1 cellular context compared by ENCODE assay signal in genomic region chr1:55474168-55474786, GRCh38.
TF ChIP-seq lines count a peak whose summit lies in the region.

No MANE protein-coding gene starts in this region.

TF ChIP-seq in K562, 482 proteins besides CTCF, POLR2A, EP300 and RAD21 (continued from another document):
- no peak for TF ChIP-seq POLR3G (IDR thresholded peaks at IDR 0.05; ENCODE audit: extremely low read depth, insufficient read length, insufficient replicate concordance)
- TF ChIP-seq STAG1 (CRISPR knock-in tag; IDR thresholded peaks at IDR 0.05; ENCODE audit: borderline replicate concordance), result no peak
- no peak for TF ChIP-seq NCOR1 (IDR thresholded peaks at IDR 0.05)
- TF ChIP-seq ZNF740 (CRISPR knock-in tag; IDR thresholded peaks at IDR 0.05), result no peak
- TF ChIP-seq ZNF740 (tag; IDR thresholded peaks at IDR 0.05), result no peak
- no peak for TF ChIP-seq DACH1 (IDR thresholded peaks at IDR 0.05; ENCODE audit: partially characterized antibody)
- no peak for TF ChIP-seq ZC3H11A (IDR thresholded peaks at IDR 0.05; ENCODE audit: low read depth, low read length)
